In genomic region chr12:26123482-26123980, GRCh38 we compare ENCODE assay signal across 8 cellular contexts. TPM values are rescaled to one million over a fixed set of nuclear protein-coding genes. Genes with fewer than 3 reads are reported as not detected.
DNase-seq lines count a peak whose midpoint lies in the region; ATAC-seq and TF ChIP-seq lines count a peak whose summit lies in the region.

No MANE protein-coding gene starts in this region.

- H3K4me1 ChIP-seq in A673 (ENCODE audit: insufficient read depth, low read length, poor library complexity, severe bottlenecking) (peaks cover 15% of the 10 kb centered on the region), KMS-11 (ENCODE audit: low read depth, poor library complexity, severe bottlenecking) (peaks cover 33% of the 10 kb centered on the region)

- H3K4me2 ChIP-seq in KMS-11 = peak overlapping the region; percentile 63

- H3K27me3 ChIP-seq in A673 (replicated peaks; ENCODE audit: insufficient read depth, low read depth, low read length, poor library complexity) (peaks cover 48% of the 10 kb centered on the region), KMS-11 (ENCODE audit: insufficient read depth, low read depth) (no peaks in the 10 kb centered on the region)

- H3K27ac Mint-ChIP-seq in naive B cell = peak overlapping the region; percentile 87 to 96 (median 92)

- H3K36me3 ChIP-seq in A673 (ENCODE audit: insufficient read depth, low read length, poor library complexity, severe bottlenecking) (no peaks in the 10 kb centered on the region), KMS-11 (ENCODE audit: insufficient read depth) (peaks cover 4% of the 10 kb centered on the region; the same call in 1 of the 2 replicates)

- BruUV-seq in A673 (replicated peaks; lab: Mats Ljungman, UMichigan) = no TSS peak

- POLR2A ChIA-PET in A673 (lab: Charles Lee; ENCODE audit: low non-redundant PET) = no interaction called here

- H3K27me3 Mint-ChIP-seq in naive B cell = peaks cover 0 to 29% (median 12%) of the 10 kb centered on the region in 3 donors

- peak overlapping the region; percentile 90 for H3K9ac ChIP-seq in KMS-11

- H3K4me3 Mint-ChIP-seq in naive B cell = peak overlapping the region; percentile 92 to 97 (median 94)

- no peak for ATAC-seq in naive B cell (ENCODE audit: low read depth in 2 of 2)

- TF ChIP-seq CTCF in A673 (conservative IDR thresholded peaks at IDR 0.05; ENCODE audit: low read depth, low read length) (no peak), KMS-11 (conservative IDR thresholded peaks at IDR 0.05; ENCODE audit: low read depth, low read length) (no peak), choroid plexus epithelial cell (conservative IDR thresholded peaks at IDR 0.05; ENCODE audit: low read depth, low read length) (no peak)

- peaks cover 43 to 58% (median 55%) of the 10 kb centered on the region in 3 donors for H3K4me1 Mint-ChIP-seq in naive B cell

- H2AFZ ChIP-seq in KMS-11 (ENCODE audit: low read depth) = no peak overlapping the region

- peak overlapping the region; percentile 56 for H3K4me3 ChIP-seq in A673 (ENCODE audit: low read depth, low read length, poor library complexity, severe bottlenecking)
- H3K4me3 ChIP-seq in KMS-11 (IDR thresholded peaks at IDR 0.05; ENCODE audit: insufficient read depth, low read depth, low read length) = no peak overlapping the region
- H3K4me3 ChIP-seq in choroid plexus epithelial cell (ENCODE audit: low read depth, low read length) = peak overlapping the region; percentile 74

- DNase-seq in A673 (ENCODE audit: low spot score) (peak; percentile 23), choroid plexus epithelial cell (ENCODE audit: low read depth) (peak; percentile 45), naive B cell (no peak), NOMO-1 treated with DMSO at 0.1 percent for 48 hours (lab: John Stamatoyannopoulos, UW; ENCODE audit: unreplicated experiment) (no peak), NCI-H524 treated with DMSO at 0.1 percent for 48 hours (lab: John Stamatoyannopoulos, UW) (no peak), DMS153 (lab: John Stamatoyannopoulos, UW) (no peak), NCI-H1694 treated with DMSO at 0.1 percent for 48 hours (lab: John Stamatoyannopoulos, UW) (no peak)

- H3K27ac ChIP-seq in A673 (ENCODE audit: low read depth, low read length, poor library complexity, severe bottlenecking) (no peak overlapping the region), KMS-11 (peak overlapping the region; percentile 97)

- no peaks in the 10 kb centered on the region for H3K9me3 ChIP-seq in A673 (ENCODE audit: low read depth, low read length, poor library complexity, severe bottlenecking)

- intact Hi-C loops in A673 (cut with micrococcal nuclease; ENCODE audit: unreplicated experiment) = loop anchor here (2.0 to 10.0 kb wide), 5 partner anchors 74 to 577 kb away; partner anchors contain the start of gene SSPN

- no peaks in the 10 kb centered on the region for H4K20me1 ChIP-seq in KMS-11 (ENCODE audit: insufficient read depth)

- no peaks in the 10 kb centered on the region for H3K9me3 Mint-ChIP-seq in naive B cell

- CTCF ChIA-PET in A673 (lab: Charles Lee) = interaction anchor here (1.1 to 1.5 kb wide), 3 partner anchors 26 to 578 kb away, joined by 3 to 5 read pairs (median 3); no protein-coding TSS in a partner anchor

- H3K36me3 Mint-ChIP-seq in naive B cell = no peaks in the 10 kb centered on the region

- H3K79me2 ChIP-seq in KMS-11 (ENCODE audit: insufficient read depth, low read depth) = peaks cover 53% of the 10 kb centered on the region

RNA-seq across cellular contexts. Expression of gene BHLHE41, which starts 1.3 kb away (rescaled TPM):
- 4.3 and 4.8 TPM in 2 replicates for total RNA-seq in A673 (2021)
- 1 to 10 TPM in 4 of 6 donors, under 1 TPM in 1, not detected in 1; 0.56 to 5.7 (median 2.3) TPM for polyA plus RNA-seq in naive B cell (ENCODE audit: low read depth in 6 of 6)

Comparison
In these comparisons a context has a peak if more than half of its experiments do, and no peak if none do; other contexts are left out.
1. DNase-seq: peak in A673 (single experiment) and choroid plexus epithelial cell (single experiment); none in naive B cell (single experiment), NOMO-1 treated with DMSO at 0.1 percent for 48 hours (single experiment), NCI-H524 treated with DMSO at 0.1 percent for 48 hours (single experiment), DMS153 (single experiment) and NCI-H1694 treated with DMSO at 0.1 percent for 48 hours (single experiment).